In the genomic region with DNA sequence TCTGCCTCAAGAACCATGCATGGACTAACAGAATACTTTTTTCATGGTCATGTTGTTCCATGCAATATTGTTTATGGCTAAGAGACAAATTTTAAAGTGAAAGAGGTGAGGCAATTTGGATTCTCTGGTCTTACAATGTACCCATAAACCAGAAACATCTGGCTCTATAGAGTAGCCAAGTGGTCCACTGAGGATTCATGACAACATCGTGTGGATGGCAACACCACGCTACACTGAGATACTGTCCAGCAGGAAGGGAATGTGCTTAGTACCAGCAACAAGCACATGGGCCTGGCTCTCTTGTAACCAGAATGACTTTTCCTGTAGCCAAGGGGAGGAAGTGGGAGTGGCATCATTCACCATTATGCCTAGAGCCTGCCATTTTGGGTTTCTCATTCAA, we compare ENCODE assay signal across 21 cellular contexts.
"Had no signal": no experiment of that assay in that cellular context is flagged by ENCODE, and none has a peak within 500 bp of the region (broad histone marks: within the 10 kb centered on the region; RNA-seq: fewer than 3 reads in every experiment).

No MANE protein-coding gene starts in this region.

- H3K36me3 ChIP-seq: colonic mucosa, esophagus squamous epithelium, gastroesophageal sphincter, heart right ventricle, left ventricle myocardium inferior, lower lobe of right lung had no signal

- H3K27ac Mint-ChIP-seq: mesothelial cell of epicardium had no signal

- H3K9me3 Mint-ChIP-seq: central memory CD8-positive, alpha-beta T cell; mesothelial cell of epicardium had no signal

- H3K4me1 ChIP-seq: colonic mucosa, esophagus squamous epithelium, foreskin keratinocyte, gastroesophageal sphincter, left ventricle myocardium inferior, lower lobe of right lung had no signal

- ATAC-seq: esophagus mucosa, foreskin keratinocyte, gastroesophageal sphincter, heart right ventricle, left cardiac atrium, lower lobe of right lung, mucosa of descending colon had no signal

- H3K4me3 Mint-ChIP-seq: central memory CD8-positive, alpha-beta T cell; mesothelial cell of epicardium had no signal

- H3K9me3 ChIP-seq: colonic mucosa, esophagus squamous epithelium, gastroesophageal sphincter, heart right ventricle, left ventricle myocardium inferior, lower lobe of right lung, mucosa of descending colon had no signal

- DNase-seq: cerebellar nuclear complex; colonic mucosa; dermis blood vessel endothelial cell; dorsolateral prefrontal cortex; effector CD4-positive, alpha-beta T cell; effector memory CD4-positive, alpha-beta T cell; erythroblast; esophagus squamous epithelium; foreskin keratinocyte; heart right ventricle; hippocampal formation; left cardiac atrium; left ventricle myocardium inferior; lower lobe of right lung; mesenchymal stem cell; mucosa of descending colon had no signal

- H3K4me3 ChIP-seq: colonic mucosa, dorsolateral prefrontal cortex, esophagus squamous epithelium, gastroesophageal sphincter, heart right ventricle, left ventricle myocardium inferior, lower lobe of right lung, mucosa of descending colon had no signal

- H3K27me3 ChIP-seq: colonic mucosa, dorsolateral prefrontal cortex, esophagus squamous epithelium, foreskin keratinocyte, gastroesophageal sphincter had no signal

- H3K27ac ChIP-seq: colonic mucosa, dorsolateral prefrontal cortex, epithelial cell of prostate, esophagus squamous epithelium, foreskin keratinocyte, gastroesophageal sphincter, heart right ventricle, left ventricle myocardium inferior, lower lobe of right lung had no signal

- H3K36me3 Mint-ChIP-seq: mesothelial cell of epicardium had no signal
